Comparison of ENCODE assay signal across 14 cellular contexts in the genomic region with DNA sequence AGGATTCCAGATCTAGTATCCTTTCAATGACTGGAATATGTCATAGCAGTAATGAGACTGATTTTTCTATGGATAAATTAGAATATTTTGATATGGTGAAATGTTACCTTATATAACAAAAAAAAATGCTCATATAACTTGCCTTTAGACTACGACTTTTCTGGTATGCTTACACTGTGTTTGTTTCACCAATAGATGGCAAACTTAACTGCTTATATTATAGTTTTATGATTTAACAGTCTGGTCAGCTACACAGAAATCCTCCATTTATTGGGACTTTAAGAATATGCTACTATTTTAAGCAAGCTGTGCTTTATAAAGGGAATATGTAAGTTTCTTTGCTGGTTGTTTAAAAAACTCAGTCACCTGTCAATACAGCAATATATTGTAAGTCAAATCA.
A peak's percentile ranks its signal among the peaks of the same experiment; 100 is the strongest.
DNase-seq lines count a peak whose midpoint lies in the region; ATAC-seq and TF ChIP-seq lines count a peak whose summit lies in the region.
"Had no signal": no experiment of that assay in that cellular context is flagged by ENCODE, and none has a peak within 500 bp of the region (broad histone marks: within the 10 kb centered on the region; RNA-seq: fewer than 3 reads in every experiment).

No MANE protein-coding gene starts in this region.

- DNase-seq in HFF-Myc (ENCODE audit: extremely low read depth, low read depth): no peak
- peak; percentile 50 for DNase-seq in astrocyte of the hippocampus (ENCODE audit: low read depth, low spot score)
- DNase-seq in kidney glomerular epithelial cell (lab: John Stamatoyannopoulos, UW): peak; percentile 48
- no peak for DNase-seq in left colon
- DNase-seq in Calu3: no peak
- no peak for DNase-seq in nucleus accumbens (lab: John Stamatoyannopoulos, UW)
- DNase-seq in NCI-H524 treated with DMSO at 0.1 percent for 48 hours (lab: John Stamatoyannopoulos, UW): no peak
- DNase-seq: activated CD8-positive, alpha-beta memory T cell treated with anti-CD3 and anti-CD28 coated beads, Interleukin-2, amount 50 U/mL, for 48 hours; dermis blood vessel endothelial cell; DMS 273 treated with DMSO at 0.1 percent for 48 hours; kidney; NCI-H2029; stimulated activated CD8-positive, alpha-beta memory T cell treated with anti-CD3 and anti-CD28 coated beads, Interleukin-4, amount 100 ng/mL, for 48 hours had no signal

- peak overlapping the region; percentile 48 for H2AFZ ChIP-seq in ACC112 (ENCODE audit: low read length, unreplicated experiment)

- H3K9me3 Mint-ChIP-seq in Calu3 (ENCODE audit: low read depth, unreplicated experiment): no peaks in the 10 kb centered on the region

- H3K36me3 ChIP-seq in ACC112 (ENCODE audit: insufficient read depth, low read length): no peaks in the 10 kb centered on the region

- TF ChIP-seq CTCF in HFF-Myc (IDR thresholded peaks at IDR 0.05; ENCODE audit: low read depth, low read length, missing control alignments) (peak; percentile 37), Calu3 (IDR thresholded peaks at IDR 0.05; ENCODE audit: unreplicated experiment) (no peak)

- no peaks in the 10 kb centered on the region for H3K79me2 ChIP-seq in ACC112 (ENCODE audit: control insufficient read depth, insufficient read depth, low read length, unreplicated experiment)

- H3K4me1 Mint-ChIP-seq in Calu3 (ENCODE audit: low read depth, unreplicated experiment): peaks cover 7% of the 10 kb centered on the region

- no peaks in the 10 kb centered on the region for H3K27me3 Mint-ChIP-seq in Calu3 (ENCODE audit: unreplicated experiment)

- intact Hi-C loops in left colon (cut with DNase I, micrococcal nuclease) (no loop called here), Calu3 (cut with micrococcal nuclease; ENCODE audit: unreplicated experiment) (loop anchor here (1.0 to 5.0 kb wide), 3 partner anchors 167 to 298 kb away; partner anchors contain the start of gene VGLL3)

- no peak overlapping the region for H3K4me3 Mint-ChIP-seq in Calu3 (ENCODE audit: low read depth, unreplicated experiment)

- H3K27ac ChIP-seq in ACC112 (ENCODE audit: low read depth, low read length): no peak overlapping the region

- no peaks in the 10 kb centered on the region for H3K27me3 ChIP-seq in ACC112 (ENCODE audit: insufficient read depth, low read length)

- ATAC-seq in left colon: no peak

- H3K27ac Mint-ChIP-seq in Calu3 (ENCODE audit: unreplicated experiment): no peak overlapping the region

- no peaks in the 10 kb centered on the region for H3K36me3 Mint-ChIP-seq in Calu3 (ENCODE audit: insufficient read depth, unreplicated experiment)

- peaks cover 14% of the 10 kb centered on the region for H3K4me1 ChIP-seq in ACC112 (ENCODE audit: control insufficient read depth, insufficient read depth, low read length, unreplicated experiment)

- no peak overlapping the region for H3K4me3 ChIP-seq in ACC112 (ENCODE audit: low read depth, low read length)
- H3K4me3 ChIP-seq in HFF-Myc (replicated peaks; ENCODE audit: low read depth, low read length): no peak overlapping the region

- no TSS peak for BruUV-seq in Calu3 (replicated peaks; lab: Mats Ljungman, UMichigan)

- CTCF ChIA-PET in Calu3 (lab: Charles Lee): interaction anchor here (2.2 kb wide), 1 partner anchor 188 kb away, joined by 6 read pairs; no protein-coding TSS in a partner anchor

Comparison
In these comparisons a context has a peak if more than half of its experiments do, and no peak if none do; other contexts are left out.
1. DNase-seq: peak in astrocyte of the hippocampus (single experiment) and kidney glomerular epithelial cell (single experiment); none in HFF-Myc (single experiment), left colon (0 of 2), Calu3 (single experiment), nucleus accumbens (0 of 56) and NCI-H524 treated with DMSO at 0.1 percent for 48 hours (single experiment).